In genomic region chr12:112125250-112125999, GRCh38 we compare ENCODE assay signal across 8 cellular contexts. TPM values are rescaled to one million over a fixed set of nuclear protein-coding genes. Genes with fewer than 3 reads are reported as not detected.
DNase-seq lines count a peak whose midpoint lies in the region; ATAC-seq lines count a peak whose summit lies in the region.

A gene with protein sequence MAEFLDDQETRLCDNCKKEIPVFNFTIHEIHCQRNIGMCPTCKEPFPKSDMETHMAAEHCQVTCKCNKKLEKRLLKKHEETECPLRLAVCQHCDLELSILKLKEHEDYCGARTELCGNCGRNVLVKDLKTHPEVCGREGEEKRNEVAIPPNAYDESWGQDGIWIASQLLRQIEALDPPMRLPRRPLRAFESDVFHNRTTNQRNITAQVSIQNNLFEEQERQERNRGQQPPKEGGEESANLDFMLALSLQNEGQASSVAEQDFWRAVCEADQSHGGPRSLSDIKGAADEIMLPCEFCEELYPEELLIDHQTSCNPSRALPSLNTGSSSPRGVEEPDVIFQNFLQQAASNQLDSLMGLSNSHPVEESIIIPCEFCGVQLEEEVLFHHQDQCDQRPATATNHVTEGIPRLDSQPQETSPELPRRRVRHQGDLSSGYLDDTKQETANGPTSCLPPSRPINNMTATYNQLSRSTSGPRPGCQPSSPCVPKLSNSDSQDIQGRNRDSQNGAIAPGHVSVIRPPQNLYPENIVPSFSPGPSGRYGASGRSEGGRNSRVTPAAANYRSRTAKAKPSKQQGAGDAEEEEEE (plus strand): TSS chr12:112125560. CDS start chr12:112130523, 4,963 bp downstream.

- peak within 1 kb of the TSS; percentile 91 to 93 for H3K27ac Mint-ChIP-seq in effector memory CD8-positive, alpha-beta T cell

- no peaks in the 10 kb centered on the region for H3K9me3 Mint-ChIP-seq in effector memory CD8-positive, alpha-beta T cell

- peaks cover 15 to 24% of the 10 kb centered on the region in 2 donors for H3K4me1 Mint-ChIP-seq in effector memory CD8-positive, alpha-beta T cell (ENCODE audit: low read depth in 2 of 2)

- ATAC-seq in GM21360 (IDR thresholded peaks at IDR 0.05; ENCODE audit: unreplicated experiment), result peak; percentile 92
- ATAC-seq in effector memory CD8-positive, alpha-beta T cell (replicated peaks), result peak; percentile 98

- H3K36me3 Mint-ChIP-seq in effector memory CD8-positive, alpha-beta T cell (ENCODE audit: insufficient read depth), result peaks cover 19% of the 10 kb centered on the region

- H3K27me3 Mint-ChIP-seq in effector memory CD8-positive, alpha-beta T cell, result no peaks in the 10 kb centered on the region

- peak within 1 kb of the TSS; percentile 86 for H3K4me3 Mint-ChIP-seq in effector memory CD8-positive, alpha-beta T cell

- DNase-seq in COLO668 (lab: John Stamatoyannopoulos, UW; ENCODE audit: unreplicated experiment) (peak; percentile 99), HT1080 (ENCODE audit: low read depth) (peak; percentile 97), NOMO-1 treated with DMSO at 0.1 percent for 48 hours (lab: John Stamatoyannopoulos, UW; ENCODE audit: unreplicated experiment) (peak; percentile 96), medulla oblongata (ENCODE audit: extremely low spot score) (peak; percentile 98)
- DNase-seq in activated CD8-positive, alpha-beta memory T cell treated with anti-CD3 and anti-CD28 coated beads for 4 hours (ENCODE audit: low read depth in 2 of 2), result peak; percentile 97
- DNase-seq in effector memory CD8-positive, alpha-beta T cell, result peak; percentile 97 to 99 (median 98)
- peak; percentile 96 for DNase-seq in stimulated activated CD8-positive, alpha-beta memory T cell treated with anti-CD3 and anti-CD28 coated beads, Interleukin-12 subunit alpha, Interleukin-12 subunit beta, amount 100 ng/mL, for 1 hour (ENCODE audit: low read depth)

RNA-seq across cellular contexts. Expression of the gene that starts here (rescaled TPM):
- total RNA-seq in HT1080 (2014; rRNA removed; shearing (Covaris generic)), result 17.1 and 20.0 TPM in 2 replicates
- polyA plus RNA-seq in HT1080 (2015; cell fraction: cytosol; rRNA removed), result 16.6 and 19.5 TPM in 2 replicates
- 37.9 and 44.5 TPM in 2 replicates for polyA plus RNA-seq in HT1080 (2015; cell fraction: nucleus; rRNA removed)

Comparison
In these comparisons a context has a peak if more than half of its experiments do, and no peak if none do; other contexts are left out.
1. Peak in every context shown above with its lines: DNase-seq and ATAC-seq.